15 cellular contexts compared by ENCODE assay signal in the genomic region with DNA sequence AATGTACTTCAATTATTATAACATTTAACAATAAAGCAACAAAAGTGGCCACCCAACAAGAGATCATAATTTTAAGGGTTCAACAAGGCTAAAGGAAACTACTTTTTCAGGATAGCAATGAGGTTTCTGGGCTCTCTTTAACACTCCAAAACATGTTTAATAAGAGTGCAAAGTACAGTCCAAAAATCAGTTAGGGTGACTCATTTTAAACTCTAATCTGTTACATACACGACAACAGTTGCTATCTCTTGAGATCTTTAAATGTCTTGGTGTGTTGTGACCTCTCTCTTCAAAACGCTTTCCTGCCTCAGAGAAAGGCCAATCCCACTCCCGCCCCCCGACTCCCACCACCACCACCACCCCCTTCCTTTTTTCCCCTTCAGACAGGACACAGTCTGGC. TPM values are rescaled to one million over a fixed set of nuclear protein-coding genes. Genes with fewer than 3 reads are reported as not detected.
DNase-seq lines count a peak whose midpoint lies in the region; ATAC-seq, FAIRE-seq and TF ChIP-seq lines count a peak whose summit lies in the region.
"Had no signal": no experiment of that assay in that cellular context is flagged by ENCODE, and none has a peak within 500 bp of the region (broad histone marks: within the 10 kb centered on the region; RNA-seq: fewer than 3 reads in every experiment).

No MANE protein-coding gene starts in this region.

- dilution Hi-C loops in mammary epithelial cell (cut with HindIII; ENCODE audit: low sequenced_read_pairs) = loop anchor here (25.0 kb wide), 1 partner anchor 90 kb away; no protein-coding TSS in a partner anchor

- H2BK5ac ChIP-seq in trophoblast cell (ENCODE audit: low read depth, low read length, poor library complexity) = no peak overlapping the region

- TF ChIP-seq EP300 in suprapubic skin (IDR thresholded peaks at IDR 0.05) = no peak

- no peaks in the 10 kb centered on the region for H3K36me3 Mint-ChIP-seq in activated CD4-positive, alpha-beta memory T cell treated with anti-CD3 and anti-CD28 coated beads, Interleukin-2, amount 10 ng/mL, durations not matched to agents 7 days and 5 days (ENCODE audit: low read depth)
- H3K36me3 Mint-ChIP-seq: CD8-positive, alpha-beta memory T cell had no signal

- no peak overlapping the region for H3K4me3 Mint-ChIP-seq in activated CD4-positive, alpha-beta memory T cell treated with anti-CD3 and anti-CD28 coated beads, Interleukin-2, amount 10 ng/mL, durations not matched to agents 7 days and 5 days
- H3K4me3 Mint-ChIP-seq: activated CD4-positive, alpha-beta T cell treated with anti-CD3 and anti-CD28 coated beads, Interleukin-2, amount 10 ng/mL, durations not matched to agents 7 days and 5 days; CD8-positive, alpha-beta memory T cell had no signal

- no peak overlapping the region for H2AFZ ChIP-seq in mammary epithelial cell (ENCODE audit: low read depth, low read length)
- no peak overlapping the region for H2AFZ ChIP-seq in trophoblast cell (ENCODE audit: insufficient read depth, low read length, poor library complexity)

- H2BK12ac ChIP-seq in trophoblast cell (ENCODE audit: low read length) = no peak overlapping the region

- no peak overlapping the region for H4K91ac ChIP-seq in trophoblast cell (ENCODE audit: low read depth, low read length)

- TF ChIP-seq POLR2A in right lobe of liver (IDR thresholded peaks at IDR 0.05) = no peak
- no peak for TF ChIP-seq POLR2A in suprapubic skin (IDR thresholded peaks at IDR 0.05)

- H3K27me3 Mint-ChIP-seq in activated CD4-positive, alpha-beta memory T cell treated with anti-CD3 and anti-CD28 coated beads, Interleukin-2, amount 10 ng/mL, durations not matched to agents 7 days and 5 days = peaks cover 23% of the 10 kb centered on the region

- H3K36me3 ChIP-seq in mammary epithelial cell (ENCODE audit: insufficient read depth, low read length) (no peaks in the 10 kb centered on the region), right lobe of liver (peaks cover 0 to 13% (median 3%) of the 10 kb centered on the region in 4 donors), suprapubic skin (no peaks in the 10 kb centered on the region), trophoblast cell (ENCODE audit: control insufficient read depth in 1 of 2, insufficient read depth in 2 of 2, low read length in 2 of 2) (peaks cover 0 to 3% of the 10 kb centered on the region in 2 experiments)

- H3K4me1 ChIP-seq in mammary epithelial cell (ENCODE audit: insufficient read depth, low read length) (peaks cover 77% of the 10 kb centered on the region), right lobe of liver (peaks cover 0 to 78% (median 29%) of the 10 kb centered on the region in 4 donors), suprapubic skin (peaks cover 58% of the 10 kb centered on the region), trophoblast cell (ENCODE audit: control insufficient read depth in 1 of 2, insufficient read depth in 2 of 2, low read length in 2 of 2) (no peaks in the 10 kb centered on the region)

- H3K4me3 ChIP-seq in mammary epithelial cell (replicated peaks in 1 of 3; ENCODE audit: insufficient read depth in 1 of 3, low read depth in 2 of 3, low read length in 3 of 3) = peak overlapping the region in 1 of 3 experiments; percentile 40
- H3K4me3 ChIP-seq in right lobe of liver = no peak overlapping the region
- no peak overlapping the region for H3K4me3 ChIP-seq in suprapubic skin
- no peak overlapping the region for H3K4me3 ChIP-seq in trophoblast cell (ENCODE audit: low read depth, low read length)

- CTCF ChIA-PET in mammary epithelial cell (lab: Charles Lee; ENCODE audit: low non-redundant PET) = no interaction called here
- CTCF ChIA-PET in activated CD4-positive, alpha-beta memory T cell treated with anti-CD3 and anti-CD28 coated beads, Interleukin-2, amount 10 ng/mL, durations not matched to agents 7 days and 5 days (lab: Charles Lee) = no interaction called here

- no peak overlapping the region for H3K18ac ChIP-seq in trophoblast cell (ENCODE audit: low read length)

- intact Hi-C loops in mammary epithelial cell (cut with micrococcal nuclease) = no loop called here
- intact Hi-C loops in right lobe of liver (cut with DNase I) = no loop called here

- no peak overlapping the region for H3K23ac ChIP-seq in trophoblast cell (ENCODE audit: low read length)

- POLR2A ChIA-PET in activated CD4-positive, alpha-beta memory T cell treated with anti-CD3 and anti-CD28 coated beads, Interleukin-2, amount 10 ng/mL, durations not matched to agents 7 days and 5 days (lab: Charles Lee) = no interaction called here

- peak; percentile 67 to 74 (median 74) for ATAC-seq in right lobe of liver
- no peak for ATAC-seq in GM21723 (IDR thresholded peaks at IDR 0.05; ENCODE audit: unreplicated experiment)

- FAIRE-seq in RCC 7860 (lab: Jason Lieb, UNC) = no peak
- FAIRE-seq: endometrium had no signal

- H3K4me2 ChIP-seq in mammary epithelial cell (ENCODE audit: insufficient read depth, low read depth, low read length) = peak overlapping the region; percentile 96
- no peak overlapping the region for H3K4me2 ChIP-seq in trophoblast cell (ENCODE audit: low read length)

- H3K4ac ChIP-seq in trophoblast cell (ENCODE audit: low read depth, low read length) = no peak overlapping the region

- TF ChIP-seq CTCF in mammary epithelial cell (conservative IDR thresholded peaks at IDR 0.05 in 1 of 2, IDR thresholded peaks at IDR 0.05 in 1 of 2; ENCODE audit: extremely low read depth in 1 of 2, insufficient read depth in 1 of 2, low read depth in 1 of 2, low read length in 2 of 2) (no peak), right lobe of liver (IDR thresholded peaks at IDR 0.05) (no peak), suprapubic skin (IDR thresholded peaks at IDR 0.05) (no peak)

- no peak overlapping the region for H4K12ac ChIP-seq in trophoblast cell (ENCODE audit: low read depth, low read length)

- H3K9me3 Mint-ChIP-seq in activated CD4-positive, alpha-beta memory T cell treated with anti-CD3 and anti-CD28 coated beads, Interleukin-2, amount 10 ng/mL, durations not matched to agents 7 days and 5 days = no peaks in the 10 kb centered on the region
- H3K9me3 Mint-ChIP-seq: activated CD4-positive, alpha-beta T cell treated with anti-CD3 and anti-CD28 coated beads, Interleukin-2, amount 10 ng/mL, durations not matched to agents 7 days and 5 days had no signal

- H4K8ac ChIP-seq in trophoblast cell (ENCODE audit: low read depth, low read length) = no peak overlapping the region

- H2AK5ac ChIP-seq in trophoblast cell (ENCODE audit: low read length) = no peak overlapping the region

- H3K79me2 ChIP-seq in mammary epithelial cell (ENCODE audit: insufficient read depth, low read length) (peaks cover 95% of the 10 kb centered on the region), trophoblast cell (ENCODE audit: control insufficient read depth, insufficient read depth, low read length, poor library complexity) (no peaks in the 10 kb centered on the region)

- H3K4me1 Mint-ChIP-seq in activated CD4-positive, alpha-beta memory T cell treated with anti-CD3 and anti-CD28 coated beads, Interleukin-2, amount 10 ng/mL, durations not matched to agents 7 days and 5 days = no peaks in the 10 kb centered on the region
- H3K4me1 Mint-ChIP-seq: activated CD4-positive, alpha-beta T cell treated with anti-CD3 and anti-CD28 coated beads, Interleukin-2, amount 10 ng/mL, durations not matched to agents 7 days and 5 days; CD8-positive, alpha-beta memory T cell had no signal

- H3K27ac Mint-ChIP-seq in activated CD4-positive, alpha-beta memory T cell treated with anti-CD3 and anti-CD28 coated beads, Interleukin-2, amount 10 ng/mL, durations not matched to agents 7 days and 5 days = no peak overlapping the region
- H3K27ac Mint-ChIP-seq: activated CD4-positive, alpha-beta T cell treated with anti-CD3 and anti-CD28 coated beads, Interleukin-2, amount 10 ng/mL, durations not matched to agents 7 days and 5 days; CD8-positive, alpha-beta memory T cell had no signal

- H3K79me1 ChIP-seq in trophoblast cell (ENCODE audit: low read length) = no peaks in the 10 kb centered on the region

- H4K20me1 ChIP-seq in mammary epithelial cell (ENCODE audit: insufficient read depth, low read length) = no peaks in the 10 kb centered on the region

- WGBS in mammary epithelial cell (ENCODE audit: low coverage, missing lambda C conversion rate) = 3% methylated on average over 3 of the region's 4 CpGs
- 0% methylated on average over 4 of the region's 4 CpGs for WGBS in right lobe of liver (ENCODE audit: insufficient coverage, low coverage, low lambda C conversion rate, missing lambda C conversion rate)
- WGBS in suprapubic skin = 17% methylated on average over 4 of the region's 4 CpGs
- WGBS in trophoblast cell (ENCODE audit: extremely low coverage, insufficient coverage, insufficient read length) = no CpG with 5 or more reads among the region's 4 CpGs

- BruUV-seq in mammary epithelial cell (replicated peaks; lab: Mats Ljungman, UMichigan) = no TSS peak

- DNase-seq in RCC 7860 (ENCODE audit: low spot score) = peak; percentile 13
- DNase-seq in mammary epithelial cell = no peak
- DNase-seq in right lobe of liver = no peak
- no peak for DNase-seq in suprapubic skin (ENCODE audit: low spot score in 2 of 2)
- DNase-seq in trophoblast cell = no peak
- DNase-seq in activated CD4-positive, alpha-beta memory T cell treated with anti-CD3 and anti-CD28 coated beads, Interleukin-2, amount 10 ng/mL, durations not matched to agents 7 days and 5 days = no peak
- DNase-seq: activated CD4-positive, alpha-beta T cell treated with anti-CD3 and anti-CD28 coated beads, Interleukin-2, amount 10 ng/mL, durations not matched to agents 7 days and 5 days; CD8-positive, alpha-beta memory T cell; GF-D8; NCI-H2107; posterior cingulate gyrus; stimulated activated naive CD4-positive, alpha-beta T cell had no signal

- H3K27ac ChIP-seq in mammary epithelial cell (ENCODE audit: insufficient read depth, low read depth, low read length) (peak overlapping the region; percentile 95), right lobe of liver (peak overlapping the region; percentile 34 to 60 (median 56)), suprapubic skin (peak overlapping the region; percentile 38), trophoblast cell (ENCODE audit: low read depth, low read length) (no peak overlapping the region)
- H3K27ac ChIP-seq: HL-60 had no signal

- H3K27me3 ChIP-seq in mammary epithelial cell (ENCODE audit: insufficient read depth, low read length) (no peaks in the 10 kb centered on the region), right lobe of liver (no peaks in the 10 kb centered on the region), suprapubic skin (no peaks in the 10 kb centered on the region), trophoblast cell (ENCODE audit: insufficient read depth, low read length) (no peaks in the 10 kb centered on the region)

- H3K9ac ChIP-seq in mammary epithelial cell (ENCODE audit: insufficient read depth, low read length) (peak overlapping the region; percentile 73), trophoblast cell (ENCODE audit: low read length) (no peak overlapping the region)

- in situ Hi-C loops in mammary epithelial cell (cut with MboI; ENCODE audit: low sequenced_read_pairs in 2 of 2) = loop anchor here in 1 of 2 donors (10.0 kb wide), 1 partner anchor 98 kb away; no protein-coding TSS in a partner anchor

- no peak overlapping the region for H3K14ac ChIP-seq in trophoblast cell (ENCODE audit: low read length)

- H3K9me3 ChIP-seq in mammary epithelial cell (replicated peaks; ENCODE audit: insufficient read depth, low read length) (no peaks in the 10 kb centered on the region), right lobe of liver (no peaks in the 10 kb centered on the region), suprapubic skin (no peaks in the 10 kb centered on the region), trophoblast cell (ENCODE audit: insufficient read depth, low read depth, low read length) (no peaks in the 10 kb centered on the region)

- no peak overlapping the region for H2BK120ac ChIP-seq in trophoblast cell (ENCODE audit: insufficient read depth, low read length, poor library complexity)

RNA-seq across cellular contexts. Expression of a gene that starts 11.5 kb away (rescaled TPM):
- 10 to 100 TPM; 64.3 to 96.9 TPM for total RNA-seq in mammary epithelial cell
- 37.4 TPM for polyA plus RNA-seq in mammary epithelial cell
- 360 TPM for polyA minus RNA-seq in mammary epithelial cell
- 10 to 100 TPM; 23.0 to 45.3 (median 39.6) TPM for total RNA-seq in right lobe of liver
- 100 to 1,000 TPM in 2 of 4 donors, 10 to 100 TPM in 2; 90.4 to 204 (median 112) TPM for total RNA-seq in suprapubic skin
- polyA plus RNA-seq in trophoblast cell (2013) = 0.96 and 1.2 TPM in 2 replicates
- not detected for total RNA-seq in activated CD4-positive, alpha-beta memory T cell treated with anti-CD3 and anti-CD28 coated beads, Interleukin-2, amount 10 ng/mL, durations not matched to agents 7 days and 5 days
- total RNA-seq: activated CD4-positive, alpha-beta T cell treated with anti-CD3 and anti-CD28 coated beads, Interleukin-2, amount 10 ng/mL, durations not matched to agents 7 days and 5 days; CD8-positive, alpha-beta memory T cell had no signal
- polyA plus RNA-seq: CD8-positive, alpha-beta memory T cell had no signal

Comparison
In these comparisons a context has a peak if more than half of its experiments do, and no peak if none do; other contexts are left out.
1. RNA of a gene that starts 11.5 kb away (total RNA-seq): 90.4 to 204 TPM in suprapubic skin, 64.3 to 96.9 TPM in mammary epithelial cell and 23.0 to 45.3 TPM in right lobe of liver; not detected in activated CD4-positive, alpha-beta memory T cell treated with anti-CD3 and anti-CD28 coated beads, Interleukin-2, amount 10 ng/mL, durations not matched to agents 7 days and 5 days; every median in the first group is over 10 times any median in the second.